ENCODE assay signal across 15 cellular contexts in genomic region chr10:104170610-104171269, GRCh38. TPM values are rescaled to one million over a fixed set of nuclear protein-coding genes. Genes with fewer than 3 reads are reported as not detected.
DNase-seq lines count a peak whose midpoint lies in the region; ATAC-seq lines count a peak whose summit lies in the region.
"Had no signal": no experiment of that assay in that cellular context is flagged by ENCODE, and none has a peak within 500 bp of the region (broad histone marks: within the 10 kb centered on the region; RNA-seq: fewer than 3 reads in every experiment).

No MANE protein-coding gene starts in this region.

- peak; percentile 97 for ATAC-seq in T-helper 17 cell
- ATAC-seq in central memory CD8-positive, alpha-beta T cell (replicated peaks; ENCODE audit: extremely low read depth, poor library complexity, severe bottlenecking): peak; percentile 77
- ATAC-seq: Panc1, Right ventricle myocardium inferior had no signal

- POLR2A ChIA-PET in CD4-positive, alpha-beta memory T cell (lab: Charles Lee; ENCODE audit: partially characterized antibody): interaction anchor here (1.1 to 1.3 kb wide), 3 partner anchors 48 to 84 kb away, joined by 3 to 5 read pairs (median 3); partner anchors contain the start of gene GSTO1

- no peak overlapping the region for H3K27ac ChIP-seq in CD4-positive, alpha-beta memory T cell (ENCODE audit: low read depth, low read length)
- H3K27ac ChIP-seq: KMS-11 had no signal

- peaks cover under 1 to 5% of the 10 kb centered on the region in 2 donors for H3K27me3 Mint-ChIP-seq in CD4-positive, alpha-beta memory T cell
- H3K27me3 Mint-ChIP-seq in T-helper 17 cell: peaks cover 20% of the 10 kb centered on the region
- peaks cover 64% of the 10 kb centered on the region for H3K27me3 Mint-ChIP-seq in central memory CD8-positive, alpha-beta T cell

- H3K4me3 ChIP-seq in CD4-positive, alpha-beta memory T cell (ENCODE audit: low read length in 2 of 2): no peak overlapping the region

- CTCF ChIA-PET in CD4-positive, alpha-beta memory T cell (lab: Charles Lee; ENCODE audit: partially characterized antibody): no interaction called here

- intact Hi-C loops in CD4-positive, alpha-beta memory T cell (cut with micrococcal nuclease): no loop called here

- H3K4me1 Mint-ChIP-seq in CD4-positive, alpha-beta memory T cell: peaks cover 12 to 24% (median 17%) of the 10 kb centered on the region in 4 donors
- H3K4me1 Mint-ChIP-seq in T-helper 17 cell: peaks cover 17% of the 10 kb centered on the region
- peaks cover 10% of the 10 kb centered on the region for H3K4me1 Mint-ChIP-seq in central memory CD8-positive, alpha-beta T cell

- H3K27me3 ChIP-seq in CD4-positive, alpha-beta memory T cell (ENCODE audit: insufficient read depth, low read length): no peaks in the 10 kb centered on the region

- H3K9me3 Mint-ChIP-seq in CD4-positive, alpha-beta memory T cell: peaks cover 0 to 14% (median 11%) of the 10 kb centered on the region in 8 donors
- H3K9me3 Mint-ChIP-seq in central memory CD8-positive, alpha-beta T cell: peaks cover 13% of the 10 kb centered on the region

- H3K4me3 Mint-ChIP-seq in CD4-positive, alpha-beta memory T cell: peak overlapping the region; percentile 1 to 68 (median 46)
- peak overlapping the region; percentile 89 for H3K4me3 Mint-ChIP-seq in T-helper 17 cell
- H3K4me3 Mint-ChIP-seq in central memory CD8-positive, alpha-beta T cell: no peak overlapping the region

- H3K9me3 ChIP-seq in CD4-positive, alpha-beta memory T cell (ENCODE audit: control insufficient read depth in 1 of 2, low read length in 2 of 2): no peaks in the 10 kb centered on the region
- H3K9me3 ChIP-seq in T-helper 17 cell (ENCODE audit: control insufficient read depth, low read length, poor library complexity, severe bottlenecking): no peaks in the 10 kb centered on the region

- DNase-seq in activated T-cell treated with anti-CD3 and anti-CD28 coated beads, Interleukin-2, amount 50 U/mL, for 1 hour: peak; percentile 26
- DNase-seq in activated T-cell treated with anti-CD3 and anti-CD28 coated beads for 4 hours: no peak
- DNase-seq in CD4-positive, alpha-beta memory T cell: peak; percentile 63 to 80 (median 72)
- DNase-seq in T-helper 17 cell: no peak
- no peak for DNase-seq in central memory CD8-positive, alpha-beta T cell (ENCODE audit: low spot score in 2 of 2)
- DNase-seq in NOMO-1 treated with DMSO at 0.1 percent for 48 hours (lab: John Stamatoyannopoulos, UW; ENCODE audit: unreplicated experiment): no peak
- DNase-seq in DMS79 (lab: John Stamatoyannopoulos, UW): no peak
- no peak for DNase-seq in NCI-H2081 (lab: John Stamatoyannopoulos, UW)
- DNase-seq: AML-193, NCI-H1092 treated with DMSO at 0.1 percent for 48 hours, NCI-H446, NCI-H748 treated with DMSO at 0.1 percent for 48 hours had no signal

- H3K36me3 ChIP-seq in CD4-positive, alpha-beta memory T cell (ENCODE audit: insufficient read depth, low read length): no peaks in the 10 kb centered on the region

- peaks cover 19% of the 10 kb centered on the region for H3K4me1 ChIP-seq in CD4-positive, alpha-beta memory T cell (ENCODE audit: insufficient read depth, low read length)

- H3K36me3 Mint-ChIP-seq in CD4-positive, alpha-beta memory T cell: peaks cover 0 to 6% of the 10 kb centered on the region in 2 donors
- peaks cover 3% of the 10 kb centered on the region for H3K36me3 Mint-ChIP-seq in T-helper 17 cell (ENCODE audit: low read depth)
- peaks cover 3% of the 10 kb centered on the region for H3K36me3 Mint-ChIP-seq in central memory CD8-positive, alpha-beta T cell (ENCODE audit: insufficient read depth)

- peak overlapping the region; percentile 44 to 87 (median 70) for H3K27ac Mint-ChIP-seq in CD4-positive, alpha-beta memory T cell
- H3K27ac Mint-ChIP-seq in T-helper 17 cell: peak overlapping the region; percentile 87
- H3K27ac Mint-ChIP-seq in central memory CD8-positive, alpha-beta T cell (ENCODE audit: low read depth): no peak overlapping the region

RNA-seq across cellular contexts. Expression of gene SFR1, which starts 48.8 kb away (rescaled TPM):
- total RNA-seq in CD4-positive, alpha-beta memory T cell: 10 to 100 TPM; 12.2 to 12.4 TPM
- polyA plus RNA-seq in CD4-positive, alpha-beta memory T cell: 10 to 100 TPM; 10.0 to 15.8 TPM
- 10 to 100 TPM; 10.9 to 16.3 TPM for total RNA-seq in T-helper 17 cell

Comparison
In these comparisons a context has a peak if more than half of its experiments do, and no peak if none do; other contexts are left out.
1. DNase-seq: peak in activated T-cell treated with anti-CD3 and anti-CD28 coated beads, Interleukin-2, amount 50 U/mL, for 1 hour (single experiment) and CD4-positive, alpha-beta memory T cell (5 of 5); none in activated T-cell treated with anti-CD3 and anti-CD28 coated beads for 4 hours (single experiment), T-helper 17 cell (0 of 3), central memory CD8-positive, alpha-beta T cell (0 of 2), NOMO-1 treated with DMSO at 0.1 percent for 48 hours (single experiment), DMS79 (single experiment) and NCI-H2081 (0 of 2).